In genomic region chr10:118102116-118102515, GRCh38 we compare ENCODE assay signal across 11 cellular contexts.
"Had no signal": no experiment of that assay in that cellular context is flagged by ENCODE, and none has a peak within 500 bp of the region (broad histone marks: within the 10 kb centered on the region; RNA-seq: fewer than 3 reads in every experiment).

No MANE protein-coding gene starts in this region.

- H3K4me3 ChIP-seq: dorsolateral prefrontal cortex, skin epidermis, thyroid gland had no signal

- H3K9me3 ChIP-seq: thyroid gland had no signal

- H3K36me3 ChIP-seq: brain microvascular endothelial cell, thyroid gland had no signal

- H3K27ac Mint-ChIP-seq: activated CD4-positive, alpha-beta T cell treated with anti-CD3 and anti-CD28 coated beads, Interleukin-2, amount 10 ng/mL, durations not matched to agents 7 days and 5 days; activated naive CD4-positive, alpha-beta T cell treated with anti-CD3 and anti-CD28 coated beads, Interleukin-2, amount 50 U/mL, for 24 hours had no signal

- DNase-seq: activated CD4-positive, alpha-beta T cell treated with anti-CD3 and anti-CD28 coated beads, Interleukin-2, amount 10 ng/mL, durations not matched to agents 7 days and 5 days; activated CD4-positive, CD25-positive, alpha-beta regulatory T cell; amniotic stem cell; brain microvascular endothelial cell; cerebellar nuclear complex; dorsolateral prefrontal cortex; kidney; retina; thyroid gland had no signal

- H3K4me3 Mint-ChIP-seq: activated CD4-positive, alpha-beta T cell treated with anti-CD3 and anti-CD28 coated beads, Interleukin-2, amount 10 ng/mL, durations not matched to agents 7 days and 5 days; activated naive CD4-positive, alpha-beta T cell treated with anti-CD3 and anti-CD28 coated beads, Interleukin-2, amount 50 U/mL, for 24 hours had no signal

- H3K27ac ChIP-seq: brain microvascular endothelial cell, dorsolateral prefrontal cortex had no signal

- H3K36me3 Mint-ChIP-seq: activated naive CD4-positive, alpha-beta T cell treated with anti-CD3 and anti-CD28 coated beads, Interleukin-2, amount 50 U/mL, for 24 hours had no signal

- H3K9me3 Mint-ChIP-seq: activated CD4-positive, alpha-beta T cell treated with anti-CD3 and anti-CD28 coated beads, Interleukin-2, amount 10 ng/mL, durations not matched to agents 7 days and 5 days; activated naive CD4-positive, alpha-beta T cell treated with anti-CD3 and anti-CD28 coated beads, Interleukin-2, amount 50 U/mL, for 24 hours had no signal

- H3K27me3 ChIP-seq: brain microvascular endothelial cell, dorsolateral prefrontal cortex, thyroid gland had no signal

- H3K4me1 Mint-ChIP-seq: activated CD4-positive, alpha-beta T cell treated with anti-CD3 and anti-CD28 coated beads, Interleukin-2, amount 10 ng/mL, durations not matched to agents 7 days and 5 days; activated naive CD4-positive, alpha-beta T cell treated with anti-CD3 and anti-CD28 coated beads, Interleukin-2, amount 50 U/mL, for 24 hours had no signal
